Comparison of ENCODE assay signal across 17 cellular contexts in the genomic region with DNA sequence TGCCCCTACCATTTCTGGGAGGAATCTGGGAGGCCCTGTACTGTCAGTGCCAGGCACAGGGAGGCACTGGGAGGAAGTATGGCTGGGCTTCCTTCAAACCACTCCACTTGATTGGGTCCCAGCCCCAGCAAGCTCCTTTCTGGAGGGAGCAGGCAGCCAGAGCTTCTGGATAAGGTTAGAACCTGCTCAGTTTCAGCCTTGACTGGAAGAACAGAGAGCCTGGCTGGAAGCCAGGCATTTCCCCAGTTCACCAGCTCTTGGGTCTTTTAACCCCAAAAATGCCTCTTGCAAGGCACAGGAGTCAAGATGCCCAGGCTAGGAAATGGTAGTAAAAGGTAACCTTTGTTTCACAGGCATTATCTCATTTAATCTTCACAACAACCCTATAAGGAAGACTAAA. TPM values are rescaled to one million over a fixed set of nuclear protein-coding genes. Genes with fewer than 3 reads are reported as not detected.
DNase-seq lines count a peak whose midpoint lies in the region; ATAC-seq and TF ChIP-seq lines count a peak whose summit lies in the region.
"Had no signal": no experiment of that assay in that cellular context is flagged by ENCODE, and none has a peak within 500 bp of the region (broad histone marks: within the 10 kb centered on the region; RNA-seq: fewer than 3 reads in every experiment).

No MANE protein-coding gene starts in this region.

- H3K27ac ChIP-seq in KMS-11 (no peak overlapping the region), SK-N-MC (0 out of 2 replicates have a peak overlapping the region, but pooled peaks have one; percentile 11), neuronal stem cell (replicated peaks; ENCODE audit: low read length) (no peak overlapping the region), upper lobe of left lung (no peak overlapping the region)
- H3K27ac ChIP-seq: ascending aorta had no signal

- H3K4me1 ChIP-seq in KMS-11 (ENCODE audit: low read depth, poor library complexity, severe bottlenecking) (peaks cover 13% of the 10 kb centered on the region), neuronal stem cell (ENCODE audit: control insufficient read depth in 2 of 2, insufficient read depth in 1 of 2, low read depth in 1 of 2, low read length in 2 of 2) (peaks cover 6 to 8% of the 10 kb centered on the region in 2 donors), upper lobe of left lung (peaks cover 10 to 29% (median 15%) of the 10 kb centered on the region in 4 donors)

- no peak for ATAC-seq in GM18907 (IDR thresholded peaks at IDR 0.05; ENCODE audit: unreplicated experiment)
- no peak for ATAC-seq in HG03457 (IDR thresholded peaks at IDR 0.05; ENCODE audit: unreplicated experiment)
- ATAC-seq in upper lobe of left lung (ENCODE audit: low FRiP score in 2 of 2), result no peak
- ATAC-seq: stimulated activated naive B cell treated with anti-CD40 and anti-IgM and Interleukin-4, amounts not matched to agents 10 μg/mL and 1 μg/mL and 100 μg/mL, for 72 hours had no signal

- H2AFZ ChIP-seq in KMS-11 (ENCODE audit: low read depth) (no peak overlapping the region; the same call in 1 of the 2 replicates), neuronal stem cell (ENCODE audit: low read length) (peak overlapping the region; percentile 33)

- peak overlapping the region; percentile 12 for H2BK15ac ChIP-seq in neuronal stem cell (ENCODE audit: low read length)

- H4K8ac ChIP-seq in neuronal stem cell (ENCODE audit: low read depth, low read length), result no peak overlapping the region

- H4K20me1 ChIP-seq in KMS-11 (ENCODE audit: insufficient read depth), result no peaks in the 10 kb centered on the region

- no peak overlapping the region for H2BK120ac ChIP-seq in neuronal stem cell (ENCODE audit: low read depth, low read length)

- no peak for TF ChIP-seq EP300 in upper lobe of left lung (IDR thresholded peaks at IDR 0.05)

- TF ChIP-seq POLR2A in upper lobe of left lung (IDR thresholded peaks at IDR 0.05), result no peak

- H3K36me3 ChIP-seq in KMS-11 (ENCODE audit: insufficient read depth) (no peaks in the 10 kb centered on the region), SK-N-MC (ENCODE audit: insufficient read depth, low read length) (no peaks in the 10 kb centered on the region), neuronal stem cell (replicated peaks in 1 of 2; ENCODE audit: control insufficient read depth in 2 of 2, insufficient read depth in 2 of 2, low read length in 2 of 2) (no peaks in the 10 kb centered on the region), upper lobe of left lung (no peaks in the 10 kb centered on the region)
- H3K36me3 ChIP-seq: ascending aorta had no signal

- no peak overlapping the region for H2BK5ac ChIP-seq in neuronal stem cell (ENCODE audit: low read length)

- H3K27me3 ChIP-seq in KMS-11 (ENCODE audit: insufficient read depth, low read depth), result no peaks in the 10 kb centered on the region
- no peaks in the 10 kb centered on the region for H3K27me3 ChIP-seq in neuronal stem cell (ENCODE audit: control insufficient read depth in 3 of 3, insufficient read depth in 3 of 3, low read depth in 1 of 3, low read length in 3 of 3)
- no peaks in the 10 kb centered on the region for H3K27me3 ChIP-seq in upper lobe of left lung
- H3K27me3 ChIP-seq: ascending aorta had no signal

- H3K9ac ChIP-seq in KMS-11 (no peak overlapping the region), SK-N-MC (ENCODE audit: insufficient read length) (no peak overlapping the region), neuronal stem cell (ENCODE audit: low read depth, low read length, poor library complexity) (no peak overlapping the region)

- DNase-seq in NCI-H1092 treated with DMSO at 0.1 percent for 48 hours (lab: John Stamatoyannopoulos, UW), result peak; percentile 38
- no peak for DNase-seq in NCI-H1092 (lab: John Stamatoyannopoulos, UW)
- DNase-seq in SK-N-MC (ENCODE audit: low read depth, low spot score), result no peak
- DNase-seq in neuronal stem cell (ENCODE audit: low spot score), result no peak
- no peak for DNase-seq in upper lobe of left lung
- DNase-seq: 8988T; activated CD4-positive, alpha-beta T cell treated with anti-CD3 and anti-CD28 coated beads for 48 hours; H7; MV-4-11; nephron progenitor cell; stimulated activated naive B cell treated with anti-CD40 and anti-IgM and Interleukin-4, amounts not matched to agents 10 μg/mL and 1 μg/mL and 100 μg/mL, for 72 hours had no signal

- H3K79me1 ChIP-seq in neuronal stem cell (ENCODE audit: low read depth, low read length), result no peaks in the 10 kb centered on the region

- H2AK5ac ChIP-seq in neuronal stem cell (ENCODE audit: low read depth, low read length), result no peak overlapping the region

- TF ChIP-seq CTCF in KMS-11 (conservative IDR thresholded peaks at IDR 0.05; ENCODE audit: low read depth, low read length) (no peak), upper lobe of left lung (IDR thresholded peaks at IDR 0.05) (no peak)

- no peak overlapping the region for H3K4me3 ChIP-seq in KMS-11 (IDR thresholded peaks at IDR 0.05; ENCODE audit: insufficient read depth, low read depth, low read length)
- H3K4me3 ChIP-seq in SK-N-MC, result no peak overlapping the region
- H3K4me3 ChIP-seq in neuronal stem cell (ENCODE audit: low read length in 2 of 2), result no peak overlapping the region
- H3K4me3 ChIP-seq in upper lobe of left lung, result no peak overlapping the region
- H3K4me3 ChIP-seq: ascending aorta had no signal

- no peak overlapping the region for H3K18ac ChIP-seq in neuronal stem cell (ENCODE audit: low read length)

- no peak overlapping the region for H2BK12ac ChIP-seq in neuronal stem cell (ENCODE audit: low read length)

- no peak overlapping the region for H4K91ac ChIP-seq in neuronal stem cell (ENCODE audit: low read depth, low read length, poor library complexity)

- no peak overlapping the region for H3K14ac ChIP-seq in neuronal stem cell (ENCODE audit: low read length)

- H3K23ac ChIP-seq in neuronal stem cell (ENCODE audit: low read depth, low read length, poor library complexity), result no peak overlapping the region

- no peak overlapping the region for H3K4ac ChIP-seq in neuronal stem cell (ENCODE audit: low read length)

- peak overlapping the region; percentile 2; the same call in 1 of the 2 replicates for H3K4me2 ChIP-seq in KMS-11
- no peak overlapping the region for H3K4me2 ChIP-seq in neuronal stem cell (ENCODE audit: insufficient read depth, low read length, poor library complexity, severe bottlenecking)

- no peaks in the 10 kb centered on the region for H3K9me3 ChIP-seq in SK-N-MC (ENCODE audit: low read depth, low read length)
- H3K9me3 ChIP-seq in neuronal stem cell (replicated peaks in 1 of 2; ENCODE audit: control insufficient read depth in 2 of 2, insufficient read depth in 1 of 2, low read depth in 1 of 2, low read length in 2 of 2), result no peaks in the 10 kb centered on the region
- no peaks in the 10 kb centered on the region for H3K9me3 ChIP-seq in upper lobe of left lung
- H3K9me3 ChIP-seq: ascending aorta had no signal

- no peaks in the 10 kb centered on the region for H3K79me2 ChIP-seq in KMS-11 (ENCODE audit: insufficient read depth, low read depth)

RNA-seq across cellular contexts. Expression of a gene that starts 9.0 kb away (rescaled TPM):
- polyA plus RNA-seq in neuronal stem cell (2013, experiment 1 of 2), result 3.0 TPM
- 3.0 TPM for polyA plus RNA-seq in neuronal stem cell (2013, experiment 2 of 2)
- total RNA-seq in upper lobe of left lung, result 10 to 100 TPM; 10.3 to 28.6 (median 24.3) TPM

RNA-seq across cellular contexts. Expression of a gene that starts 31.6 kb away (rescaled TPM):
- not detected for polyA plus RNA-seq in neuronal stem cell (2013, experiment 1 of 2)
- not detected for polyA plus RNA-seq in neuronal stem cell (2013, experiment 2 of 2)
- total RNA-seq in upper lobe of left lung, result under 1 TPM in 1 of 6 donors, not detected in 5; 0.17 TPM
- total RNA-seq: ascending aorta, H7, NCI-H460 had no signal
- polyA plus RNA-seq: BJ had no signal

RNA-seq across cellular contexts. Expression of a gene that starts 37.6 kb away (rescaled TPM):
- 21.9 TPM for polyA plus RNA-seq in neuronal stem cell (2013, experiment 1 of 2)
- polyA plus RNA-seq in neuronal stem cell (2013, experiment 2 of 2), result 20.9 TPM
- total RNA-seq in upper lobe of left lung, result 10 to 100 TPM; 15.3 to 58.7 (median 28.8) TPM

RNA-seq across cellular contexts. Expression of a gene that starts 47.6 kb away (rescaled TPM):
- 290 TPM for polyA plus RNA-seq in neuronal stem cell (2013, experiment 1 of 2)
- polyA plus RNA-seq in neuronal stem cell (2013, experiment 2 of 2), result 288 TPM
- total RNA-seq in upper lobe of left lung, result 100 to 1,000 TPM in 3 of 6 donors, 10 to 100 TPM in 3; 19.9 to 155 (median 91.4) TPM
